15 cellular contexts compared by ENCODE assay signal in genomic region chr17:77344038-77344437, GRCh38.
"Had no signal": no experiment of that assay in that cellular context is flagged by ENCODE, and none has a peak within 500 bp of the region (broad histone marks: within the 10 kb centered on the region; RNA-seq: fewer than 3 reads in every experiment).

No MANE protein-coding gene starts in this region.

- FAIRE-seq: keratinocyte had no signal

- H3K27me3 Mint-ChIP-seq: activated T-helper 17 cell treated with anti-CD3 and anti-CD28 coated beads, Interleukin-2, amount 50 U/mL, for 72 hours; memory B cell; naive thymus-derived CD4-positive, alpha-beta T cell had no signal

- H3K9me3 Mint-ChIP-seq: activated T-helper 17 cell treated with anti-CD3 and anti-CD28 coated beads, Interleukin-2, amount 50 U/mL, for 72 hours; memory B cell; naive thymus-derived CD4-positive, alpha-beta T cell had no signal

- H3K4me3 ChIP-seq: ascending aorta, dorsolateral prefrontal cortex, gastroesophageal sphincter, mucosa of descending colon, suprapubic skin had no signal

- H3K27ac Mint-ChIP-seq: memory B cell had no signal

- H3K9me3 ChIP-seq: ascending aorta, gastroesophageal sphincter, mucosa of descending colon, neutrophil, suprapubic skin had no signal

- H3K27me3 ChIP-seq: ascending aorta, dorsolateral prefrontal cortex, gastroesophageal sphincter, neutrophil, suprapubic skin had no signal

- DNase-seq: activated CD4-positive, CD25-positive, alpha-beta regulatory T cell treated with anti-CD3 and anti-CD28 coated beads, Interleukin-2, amount 50 U/mL, for 72 hours; activated naive CD4-positive, alpha-beta T cell treated with Interleukin-2 at 50 U/mL for 16 hours; mucosa of descending colon; stimulated activated naive CD8-positive, alpha-beta T cell treated with anti-CD3 and anti-CD28 coated beads, Interleukin-15, Interleukin-2, amounts not matched to agents 100 U/mL and 50 U/mL, for 24 hours; trophoblast cell had no signal

- H3K27ac ChIP-seq: ascending aorta, dorsolateral prefrontal cortex, gastroesophageal sphincter, suprapubic skin had no signal

- ATAC-seq: gastroesophageal sphincter; left lobe of liver; mucosa of descending colon; naive thymus-derived CD4-positive, alpha-beta T cell had no signal

- H3K36me3 ChIP-seq: ascending aorta, gastroesophageal sphincter, neutrophil, suprapubic skin had no signal

- H3K4me3 Mint-ChIP-seq: memory B cell had no signal
